In the genomic region with DNA sequence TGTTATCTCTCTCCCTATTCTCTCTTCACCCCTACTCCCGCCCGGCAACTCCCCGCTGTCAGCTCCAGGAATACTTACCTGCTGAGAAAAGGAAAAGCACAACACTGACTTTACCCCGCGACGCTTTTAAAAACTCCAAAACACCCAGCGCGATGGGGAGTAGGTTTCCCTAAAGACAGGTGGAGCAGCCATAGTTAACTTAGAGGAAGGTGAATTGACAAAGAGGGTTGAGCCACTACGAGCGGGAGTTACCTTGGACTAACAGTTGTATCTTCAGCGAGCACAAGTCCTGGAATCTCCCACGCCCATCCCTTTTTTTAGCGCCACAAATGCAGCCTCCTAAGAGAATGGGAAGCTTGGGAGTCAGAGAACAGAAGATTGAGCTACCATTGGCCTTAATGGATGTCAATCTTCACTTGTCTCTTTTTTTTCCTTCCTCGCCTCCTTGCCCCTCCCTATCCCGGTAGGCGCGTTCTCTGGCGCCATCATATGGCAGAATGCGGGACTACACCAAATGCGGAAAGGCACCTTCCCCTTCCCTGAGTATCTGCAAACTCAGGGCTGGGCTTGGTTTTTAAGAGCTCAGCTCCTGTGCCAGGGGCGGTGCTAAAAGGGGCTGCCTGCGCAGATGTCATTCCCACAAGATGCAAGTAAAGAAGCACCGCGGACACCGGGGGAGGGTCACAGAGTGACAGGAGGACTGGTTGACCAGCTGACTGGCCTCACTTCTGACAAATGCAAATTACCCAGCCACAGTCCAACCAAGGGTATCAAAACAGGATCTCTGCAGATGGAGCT, we compare ENCODE assay signal across 8 cellular contexts.
DNase-seq lines count a peak whose midpoint lies in the region; ATAC-seq and TF ChIP-seq lines count a peak whose summit lies in the region.
"Not testable (repeated sequence)": the region's sequence is repeated elsewhere in the genome, so short reads cannot be mapped to it uniquely, and the experiment has no call there.

No MANE protein-coding gene starts in this region.

- peak; percentile 89 for ATAC-seq in GM18909 (IDR thresholded peaks at IDR 0.05; ENCODE audit: poor library complexity, unreplicated experiment)
- peak; percentile 91 for ATAC-seq in HG03159 (IDR thresholded peaks at IDR 0.05; ENCODE audit: unreplicated experiment)

- DNase-seq in AG09309 (ENCODE audit: low read depth): peak; percentile 79
- DNase-seq in NCI-H2196 treated with DMSO at 0.1 percent for 48 hours (lab: John Stamatoyannopoulos, UW; ENCODE audit: unreplicated experiment): peak; percentile 35
- peak; percentile 15 to 65 (median 30) for DNase-seq in activated CD4-positive, CD25-positive, alpha-beta regulatory T cell (lab: John Stamatoyannopoulos, UW)
- peak; percentile 75 for DNase-seq in central memory CD4-positive, alpha-beta T cell
- peak; percentile 96 for DNase-seq in islet precursor cell
- DNase-seq in stimulated activated CD4-positive, alpha-beta T cell treated with anti-CD3 and anti-CD28 coated beads, Interleukin-12 subunit alpha, Interleukin-12 subunit beta, amount 100 ng/mL, for 24 hours (ENCODE audit: low read depth in 2 of 2): peak; percentile 73 to 88

- H3K4me3 ChIP-seq in AG09309 (ENCODE audit: control insufficient read depth, low read depth, low read length): not testable (repeated sequence)

- peak; percentile 82 for TF ChIP-seq CTCF in AG09309 (IDR thresholded peaks at IDR 0.05; ENCODE audit: control insufficient read depth, insufficient read depth, low read depth, low read length, missing control alignments)

Comparison
In these comparisons a context has a peak if more than half of its experiments do, and no peak if none do; other contexts are left out.
1. DNase-seq: peak in every context shown above with its lines; median percentile 96 in islet precursor cell; 80 in stimulated activated CD4-positive, alpha-beta T cell treated with anti-CD3 and anti-CD28 coated beads, Interleukin-12 subunit alpha, Interleukin-12 subunit beta, amount 100 ng/mL, for 24 hours; 79 in AG09309; 75 in central memory CD4-positive, alpha-beta T cell; 35 in NCI-H2196 treated with DMSO at 0.1 percent for 48 hours; 30 in activated CD4-positive, CD25-positive, alpha-beta regulatory T cell.